ENCODE assay signal across 22 cellular contexts in the genomic region with DNA sequence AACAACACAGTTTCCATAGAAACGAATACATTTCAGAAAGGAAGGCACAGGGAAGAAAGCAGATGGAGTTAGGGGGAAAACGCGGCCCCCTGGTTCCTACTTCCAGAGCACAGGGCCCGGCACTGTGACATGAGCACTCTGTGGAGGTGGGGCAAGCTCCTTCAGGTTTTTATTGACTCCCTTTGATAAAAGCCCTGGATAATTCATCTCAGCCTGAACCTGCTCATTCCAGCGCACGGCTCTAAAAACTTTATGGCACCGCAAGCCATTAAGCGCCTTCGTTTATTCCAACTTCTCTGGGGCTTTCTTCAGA.
DNase-seq lines count a peak whose midpoint lies in the region; ATAC-seq and TF ChIP-seq lines count a peak whose summit lies in the region.
"Had no signal": no experiment of that assay in that cellular context is flagged by ENCODE, and none has a peak within 500 bp of the region (broad histone marks: within the 10 kb centered on the region; RNA-seq: fewer than 3 reads in every experiment).

No MANE protein-coding gene starts in this region.

- H3K23ac ChIP-seq in neuronal stem cell (ENCODE audit: low read depth, low read length, poor library complexity), result no peak overlapping the region

- no peak overlapping the region for H4K8ac ChIP-seq in neuronal stem cell (ENCODE audit: low read depth, low read length)

- no CpG with 5 or more reads among the region's 9 CpGs for WGBS in neuronal stem cell (ENCODE audit: extremely low coverage in 2 of 2, insufficient read length in 2 of 2, insufficient replicate concordance in 1 of 2), 2 donors

- H2BK15ac ChIP-seq in neuronal stem cell (ENCODE audit: low read length), result no peak overlapping the region

- H3K27ac Mint-ChIP-seq in brain (peak overlapping the region; percentile 52 to 97 (median 78)), T-helper 17 cell (no peak overlapping the region)
- H3K27ac Mint-ChIP-seq: CD4-positive, CD25-positive, alpha-beta regulatory T cell; CD8-positive, alpha-beta memory T cell had no signal

- peak; percentile 23 for ATAC-seq in mucosa of descending colon
- ATAC-seq in HG03571 (IDR thresholded peaks at IDR 0.05; ENCODE audit: unreplicated experiment), result no peak
- ATAC-seq in T-helper 17 cell, result no peak
- ATAC-seq: GM12878, HCT116 had no signal

- H3K27me3 Mint-ChIP-seq in brain, result peaks cover 3% of the 10 kb centered on the region
- peaks cover 36% of the 10 kb centered on the region for H3K27me3 Mint-ChIP-seq in T-helper 17 cell

- H3K9me3 Mint-ChIP-seq in brain, result peaks cover 0 to 3% (median 0%) of the 10 kb centered on the region in 5 experiments
- H3K9me3 Mint-ChIP-seq: CD8-positive, alpha-beta memory T cell; HFFc6 had no signal

- H3K27ac ChIP-seq in cingulate gyrus (ENCODE audit: low read depth, low read length) (peak overlapping the region; percentile 80), neuronal stem cell (replicated peaks; ENCODE audit: low read length) (no peak overlapping the region)

- H3K4me3 ChIP-seq in mucosa of descending colon (no peak overlapping the region), neuronal stem cell (ENCODE audit: low read length in 2 of 2) (no peak overlapping the region)
- H3K4me3 ChIP-seq: GM12878 had no signal

- no peak overlapping the region for H2BK12ac ChIP-seq in neuronal stem cell (ENCODE audit: low read length)

- H3K9me3 ChIP-seq in mucosa of descending colon (no peaks in the 10 kb centered on the region), neuronal stem cell (replicated peaks in 1 of 2; ENCODE audit: control insufficient read depth in 2 of 2, insufficient read depth in 1 of 2, low read depth in 1 of 2, low read length in 2 of 2) (no peaks in the 10 kb centered on the region), T-helper 17 cell (ENCODE audit: control insufficient read depth, low read length, poor library complexity, severe bottlenecking) (no peaks in the 10 kb centered on the region)
- H3K9me3 ChIP-seq: BE2C had no signal

- H3K18ac ChIP-seq in neuronal stem cell (ENCODE audit: low read length), result no peak overlapping the region

- H3K36me3 ChIP-seq in mucosa of descending colon (ENCODE audit: low read depth) (no peaks in the 10 kb centered on the region), neuronal stem cell (replicated peaks in 1 of 2; ENCODE audit: control insufficient read depth in 2 of 2, insufficient read depth in 2 of 2, low read length in 2 of 2) (no peaks in the 10 kb centered on the region)
- H3K36me3 ChIP-seq: BE2C had no signal

- no peak overlapping the region for H3K4ac ChIP-seq in neuronal stem cell (ENCODE audit: low read length)

- H3K4me3 Mint-ChIP-seq in brain, result peak overlapping the region in 3 of 5 experiments; percentile 29 to 47 (median 44)
- H3K4me3 Mint-ChIP-seq in T-helper 17 cell, result no peak overlapping the region
- H3K4me3 Mint-ChIP-seq: CD4-positive, CD25-positive, alpha-beta regulatory T cell; CD8-positive, alpha-beta memory T cell; HFFc6 had no signal

- H3K4me2 ChIP-seq in neuronal stem cell (ENCODE audit: insufficient read depth, low read length, poor library complexity, severe bottlenecking), result no peak overlapping the region

- H3K14ac ChIP-seq in neuronal stem cell (ENCODE audit: low read length), result no peak overlapping the region

- no peaks in the 10 kb centered on the region for H3K79me1 ChIP-seq in neuronal stem cell (ENCODE audit: low read depth, low read length)

- H3K4me1 ChIP-seq in mucosa of descending colon (ENCODE audit: low read depth) (no peaks in the 10 kb centered on the region), neuronal stem cell (ENCODE audit: control insufficient read depth in 2 of 2, insufficient read depth in 1 of 2, low read depth in 1 of 2, low read length in 2 of 2) (peaks cover 8 to 17% of the 10 kb centered on the region in 2 donors)

- intact Hi-C loops in mucosa of descending colon (cut with DNase I, micrococcal nuclease), result no loop called here

- H4K91ac ChIP-seq in neuronal stem cell (ENCODE audit: low read depth, low read length, poor library complexity), result no peak overlapping the region

- no peak overlapping the region for H3K9ac ChIP-seq in neuronal stem cell (ENCODE audit: low read depth, low read length, poor library complexity)

- no peak for TF ChIP-seq CTCF in brain (conservative IDR thresholded peaks at IDR 0.05)
- TF ChIP-seq CTCF in mucosa of descending colon (IDR thresholded peaks at IDR 0.05), result no peak

- H3K27me3 ChIP-seq in neuronal stem cell (ENCODE audit: control insufficient read depth in 3 of 3, insufficient read depth in 3 of 3, low read depth in 1 of 3, low read length in 3 of 3), result peaks cover 0 to 9% (median 0%) of the 10 kb centered on the region in 3 experiments
- H3K27me3 ChIP-seq: BE2C had no signal

- H2AK5ac ChIP-seq in neuronal stem cell (ENCODE audit: low read depth, low read length), result no peak overlapping the region

- H2BK120ac ChIP-seq in neuronal stem cell (ENCODE audit: low read depth, low read length), result no peak overlapping the region

- H3K36me3 Mint-ChIP-seq in brain (no peaks in the 10 kb centered on the region), T-helper 17 cell (ENCODE audit: low read depth) (no peaks in the 10 kb centered on the region)
- H3K36me3 Mint-ChIP-seq: CD4-positive, CD25-positive, alpha-beta regulatory T cell; CD8-positive, alpha-beta memory T cell had no signal

- H3K4me1 Mint-ChIP-seq in brain (peaks cover 64% of the 10 kb centered on the region), T-helper 17 cell (no peaks in the 10 kb centered on the region)
- H3K4me1 Mint-ChIP-seq: CD4-positive, CD25-positive, alpha-beta regulatory T cell; CD8-positive, alpha-beta memory T cell had no signal

- no peak for DNase-seq in mucosa of descending colon
- no peak for DNase-seq in neuronal stem cell (ENCODE audit: low spot score)
- DNase-seq in T-helper 17 cell, result no peak
- DNase-seq in germinal center (ENCODE audit: low spot score), result no peak
- DNase-seq: ACHN; BE2C; C1 segment of cervical spinal cord; CD4-positive, CD25-positive, alpha-beta regulatory T cell; CD8-positive, alpha-beta memory T cell; COR-L47; DMS 273 treated with DMSO at 0.1 percent for 48 hours; DMS53; DND-41; EL; GOT3; H7; HFFc6 had no signal

- peak overlapping the region; percentile 35 for H2AFZ ChIP-seq in neuronal stem cell (ENCODE audit: low read length)

- H2BK5ac ChIP-seq in neuronal stem cell (ENCODE audit: low read length), result no peak overlapping the region
